ENCODE assay signal across 17 cellular contexts in genomic region chr10:109480836-109481235, GRCh38.
"Had no signal": no experiment of that assay in that cellular context is flagged by ENCODE, and none has a peak within 500 bp of the region (broad histone marks: within the 10 kb centered on the region; RNA-seq: fewer than 3 reads in every experiment).

No MANE protein-coding gene starts in this region.

- H3K27ac ChIP-seq: colonic mucosa, gastrocnemius medialis, heart right ventricle, ovary, right atrium auricular region, sigmoid colon had no signal

- H3K27me3 ChIP-seq: colonic mucosa, gastrocnemius medialis, ovary, right atrium auricular region, sigmoid colon had no signal

- H3K4me3 ChIP-seq: colonic mucosa, gastrocnemius medialis, heart right ventricle, ovary, right atrium auricular region, sigmoid colon had no signal

- H3K9me3 ChIP-seq: colonic mucosa, gastrocnemius medialis, heart right ventricle, ovary, right atrium auricular region, sigmoid colon had no signal

- H3K36me3 ChIP-seq: colonic mucosa, gastrocnemius medialis, heart right ventricle, ovary, right atrium auricular region, sigmoid colon had no signal

- FAIRE-seq: small intestine had no signal

- DNase-seq: colonic mucosa; dermis blood vessel endothelial cell; effector CD4-positive, alpha-beta T cell; gastrocnemius medialis; heart right ventricle; hypothalamus; islet precursor cell; mammary epithelial cell; natural killer cell; ovary; sigmoid colon; small intestine; stimulated activated CD4-positive, alpha-beta T cell treated with anti-CD3 and anti-CD28 coated beads, Interleukin-12 subunit alpha, Interleukin-12 subunit beta, amount 100 ng/mL, for 4 hours; stimulated activated CD4-positive, alpha-beta T cell treated with anti-CD3 and anti-CD28 coated beads, Interleukin-2, amount 100 ng/mL, for 48 hours; stimulated activated naive CD4-positive, alpha-beta T cell treated with Interleukin-2 at 50 U/mL for 16 hours; trophoblast cell had no signal

- H3K4me1 ChIP-seq: colonic mucosa, gastrocnemius medialis, heart right ventricle, right atrium auricular region, sigmoid colon had no signal
